In the genomic region with DNA sequence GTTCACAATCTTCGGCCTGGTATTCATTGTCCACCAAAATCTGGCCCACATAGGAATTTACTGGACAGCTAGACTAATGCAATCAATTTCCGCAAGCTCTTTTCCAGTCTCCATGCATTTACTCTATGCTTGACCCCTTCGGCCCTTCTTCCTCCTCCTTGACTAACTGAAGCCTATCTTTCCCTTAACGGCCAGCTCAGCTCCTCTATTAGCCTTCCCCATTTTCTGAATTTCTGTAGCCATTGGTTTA, we compare ENCODE assay signal across 8 cellular contexts. TPM values are rescaled to one million over a fixed set of nuclear protein-coding genes. Genes with fewer than 3 reads are reported as not detected.
DNase-seq lines count a peak whose midpoint lies in the region; ATAC-seq and TF ChIP-seq lines count a peak whose summit lies in the region.

No MANE protein-coding gene starts in this region.

- DNase-seq in DMS 273 (lab: John Stamatoyannopoulos, UW; ENCODE audit: unreplicated experiment) (peak; percentile 36), DMS 273 treated with DMSO at 0.1 percent for 48 hours (lab: John Stamatoyannopoulos, UW) (no peak), SKM-1 (lab: John Stamatoyannopoulos, UW; ENCODE audit: unreplicated experiment) (peak; percentile 5), glutamatergic neuron (no peak), NCI-H2227 (lab: John Stamatoyannopoulos, UW; ENCODE audit: unreplicated experiment) (no peak), NCI-H2029 (lab: John Stamatoyannopoulos, UW) (no peak), nucleus accumbens (lab: John Stamatoyannopoulos, UW) (no peak)
- DNase-seq in stimulated activated naive B cell treated with anti-CD40 and anti-IgM and Interleukin-4, amounts not matched to agents 10 μg/mL and 1 μg/mL and 100 μg/mL, for 72 hours: no peak

- H3K9me3 Mint-ChIP-seq in glutamatergic neuron (ENCODE audit: unreplicated experiment): peaks cover 4% of the 10 kb centered on the region
- no peaks in the 10 kb centered on the region for H3K9me3 Mint-ChIP-seq in stimulated activated naive B cell treated with anti-CD40 and anti-IgM and Interleukin-4, amounts not matched to agents 10 μg/mL and 1 μg/mL and 100 μg/mL, for 72 hours

- no peaks in the 10 kb centered on the region for H3K4me1 Mint-ChIP-seq in glutamatergic neuron (ENCODE audit: low read depth, unreplicated experiment)
- peaks cover 0 to 12% of the 10 kb centered on the region in 2 donors for H3K4me1 Mint-ChIP-seq in stimulated activated naive B cell treated with anti-CD40 and anti-IgM and Interleukin-4, amounts not matched to agents 10 μg/mL and 1 μg/mL and 100 μg/mL, for 72 hours

- H3K4me3 Mint-ChIP-seq in glutamatergic neuron (ENCODE audit: unreplicated experiment): peak overlapping the region; percentile 80
- peak overlapping the region; percentile 86 to 93 for H3K4me3 Mint-ChIP-seq in stimulated activated naive B cell treated with anti-CD40 and anti-IgM and Interleukin-4, amounts not matched to agents 10 μg/mL and 1 μg/mL and 100 μg/mL, for 72 hours

- no peaks in the 10 kb centered on the region for H3K36me3 Mint-ChIP-seq in glutamatergic neuron (ENCODE audit: unreplicated experiment)
- H3K36me3 Mint-ChIP-seq in stimulated activated naive B cell treated with anti-CD40 and anti-IgM and Interleukin-4, amounts not matched to agents 10 μg/mL and 1 μg/mL and 100 μg/mL, for 72 hours: no peaks in the 10 kb centered on the region

- no peak for TF ChIP-seq CTCF in glutamatergic neuron (IDR thresholded peaks at IDR 0.05; ENCODE audit: partially characterized antibody, unreplicated experiment)

- H3K27ac Mint-ChIP-seq in glutamatergic neuron (ENCODE audit: unreplicated experiment): no peak overlapping the region
- H3K27ac Mint-ChIP-seq in stimulated activated naive B cell treated with anti-CD40 and anti-IgM and Interleukin-4, amounts not matched to agents 10 μg/mL and 1 μg/mL and 100 μg/mL, for 72 hours: peak overlapping the region; percentile 97

- ATAC-seq in stimulated activated naive B cell treated with anti-CD40 and anti-IgM and Interleukin-4, amounts not matched to agents 10 μg/mL and 1 μg/mL and 100 μg/mL, for 72 hours (replicated peaks): no peak

- peaks cover 2% of the 10 kb centered on the region for H3K27me3 Mint-ChIP-seq in glutamatergic neuron (ENCODE audit: unreplicated experiment)
- H3K27me3 Mint-ChIP-seq in stimulated activated naive B cell treated with anti-CD40 and anti-IgM and Interleukin-4, amounts not matched to agents 10 μg/mL and 1 μg/mL and 100 μg/mL, for 72 hours: peaks cover 0 to 5% of the 10 kb centered on the region in 2 donors

RNA-seq across cellular contexts. Expression of a gene that starts 1.2 kb away (rescaled TPM):
- total RNA-seq in glutamatergic neuron (ENCODE audit: unreplicated experiment): 13.2 TPM

Comparison
In these comparisons a context has a peak if more than half of its experiments do, and no peak if none do; other contexts are left out.
1. DNase-seq: peak in DMS 273 (single experiment) and SKM-1 (single experiment); none in DMS 273 treated with DMSO at 0.1 percent for 48 hours (single experiment), glutamatergic neuron (single experiment), stimulated activated naive B cell treated with anti-CD40 and anti-IgM and Interleukin-4, amounts not matched to agents 10 μg/mL and 1 μg/mL and 100 μg/mL, for 72 hours (single experiment), NCI-H2227 (single experiment), NCI-H2029 (single experiment) and nucleus accumbens (0 of 56).